26 cellular contexts compared by ENCODE assay signal in the genomic region with DNA sequence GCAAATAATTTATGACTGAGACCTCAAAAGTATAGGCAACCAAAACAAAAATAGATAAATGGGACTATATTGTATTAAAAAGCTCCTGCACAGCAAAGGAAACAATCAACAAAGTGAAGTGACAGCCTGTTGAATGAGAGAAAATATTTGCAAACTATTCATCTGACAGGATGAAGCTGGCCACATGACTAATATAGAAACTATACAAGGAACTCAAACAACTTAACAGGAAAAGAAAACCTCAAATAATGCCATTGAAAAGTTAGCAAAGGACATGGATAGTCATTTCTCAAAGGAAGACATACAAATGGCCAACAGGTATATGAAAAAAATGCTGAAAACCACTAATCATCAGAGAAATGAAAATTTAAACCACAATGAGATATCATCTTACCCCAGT.
DNase-seq lines count a peak whose midpoint lies in the region; ATAC-seq and TF ChIP-seq lines count a peak whose summit lies in the region.
"Had no signal": no experiment of that assay in that cellular context is flagged by ENCODE, and none has a peak within 500 bp of the region (broad histone marks: within the 10 kb centered on the region; RNA-seq: fewer than 3 reads in every experiment).

No MANE protein-coding gene starts in this region.

- H3K4me3 Mint-ChIP-seq in Calu3 (ENCODE audit: low read depth, unreplicated experiment) = no peak overlapping the region
- H3K4me3 Mint-ChIP-seq: activated naive CD4-positive, alpha-beta T cell treated with anti-CD3 and anti-CD28 coated beads, Interleukin-2, amount 50 U/mL, for 24 hours; HFFc6; stimulated activated effector memory CD8-positive, alpha-beta T cell treated with anti-CD3 and anti-CD28 coated beads, Interleukin-12 subunit alpha, Interleukin-12 subunit beta, amount 100 ng/mL, for 72 hours had no signal

- DNase-seq in Calu3 (no peak), HT1080 (ENCODE audit: low read depth) (peak; percentile 74), SJSA1 (ENCODE audit: low read depth in 1 of 2, low spot score in 2 of 2) (peak in 1 of 2 experiments; percentile 53), foreskin melanocyte (peak; percentile 23), left cardiac atrium (no peak), kidney glomerular epithelial cell (lab: John Stamatoyannopoulos, UW) (no peak), mucosa of descending colon (no peak)
- no peak for DNase-seq in stimulated activated naive CD4-positive, alpha-beta T cell treated with Interleukin-2 at 50 U/mL for 16 hours (lab: John Stamatoyannopoulos, UW)
- DNase-seq: anterior cingulate cortex; central memory CD4-positive, alpha-beta T cell; dermis blood vessel endothelial cell; HFFc6; KBM-7; kidney; NCI-H1694 treated with DMSO at 0.1 percent for 48 hours; NCI-H526 treated with DMSO at 0.1 percent for 48 hours; occipital lobe; stimulated activated CD4-positive, alpha-beta T cell treated with anti-CD3 and anti-CD28 coated beads, Interleukin-2, amount 100 ng/mL, for 48 hours; T-helper 9 cell; testis; uterus had no signal

- no TSS peak for BruUV-seq in Calu3 (replicated peaks; lab: Mats Ljungman, UMichigan)

- H3K4me1 ChIP-seq in SJSA1 (replicated peaks) (peaks cover 33% of the 10 kb centered on the region), mucosa of descending colon (ENCODE audit: low read depth) (no peaks in the 10 kb centered on the region)
- H3K4me1 ChIP-seq: testis, uterus had no signal

- peak overlapping the region; percentile 7 for H3K27ac Mint-ChIP-seq in Calu3 (ENCODE audit: unreplicated experiment)
- H3K27ac Mint-ChIP-seq: activated naive CD4-positive, alpha-beta T cell treated with anti-CD3 and anti-CD28 coated beads, Interleukin-2, amount 50 U/mL, for 24 hours; HFFc6; stimulated activated effector memory CD8-positive, alpha-beta T cell treated with anti-CD3 and anti-CD28 coated beads, Interleukin-12 subunit alpha, Interleukin-12 subunit beta, amount 100 ng/mL, for 72 hours had no signal

- H3K36me3 ChIP-seq in SJSA1 = no peaks in the 10 kb centered on the region
- H3K36me3 ChIP-seq in mucosa of descending colon (ENCODE audit: low read depth) = no peaks in the 10 kb centered on the region
- H3K36me3 ChIP-seq: uterus had no signal

- intact Hi-C loops in Calu3 (cut with micrococcal nuclease; ENCODE audit: unreplicated experiment) = no loop called here
- intact Hi-C loops in left cardiac atrium (cut with DNase I) = no loop called here
- intact Hi-C loops in mucosa of descending colon (cut with DNase I, micrococcal nuclease) = no loop called here

- no peaks in the 10 kb centered on the region for H3K27me3 ChIP-seq in SJSA1 (replicated peaks)
- H3K27me3 ChIP-seq: testis, uterus had no signal

- H3K9me3 Mint-ChIP-seq in Calu3 (ENCODE audit: low read depth, unreplicated experiment) = peaks cover 3% of the 10 kb centered on the region

- TF ChIP-seq CTCF in Calu3 (IDR thresholded peaks at IDR 0.05; ENCODE audit: unreplicated experiment) = no peak
- TF ChIP-seq CTCF in mucosa of descending colon (IDR thresholded peaks at IDR 0.05) = no peak

- peaks cover 27% of the 10 kb centered on the region for H3K4me1 Mint-ChIP-seq in Calu3 (ENCODE audit: low read depth, unreplicated experiment)
- H3K4me1 Mint-ChIP-seq: activated naive CD4-positive, alpha-beta T cell treated with anti-CD3 and anti-CD28 coated beads, Interleukin-2, amount 50 U/mL, for 24 hours; stimulated activated effector memory CD8-positive, alpha-beta T cell treated with anti-CD3 and anti-CD28 coated beads, Interleukin-12 subunit alpha, Interleukin-12 subunit beta, amount 100 ng/mL, for 72 hours had no signal

- H3K4me3 ChIP-seq in SJSA1 = no peak overlapping the region
- H3K4me3 ChIP-seq in mucosa of descending colon = no peak overlapping the region
- H3K4me3 ChIP-seq: smooth muscle cell, testis, uterus had no signal

- H3K27ac ChIP-seq in SJSA1 = peak overlapping the region; percentile 36
- H3K27ac ChIP-seq: C4-2B, RWPE1, testis, uterus had no signal

- peaks cover 17% of the 10 kb centered on the region for H3K27me3 Mint-ChIP-seq in Calu3 (ENCODE audit: unreplicated experiment)
- H3K27me3 Mint-ChIP-seq: activated naive CD4-positive, alpha-beta T cell treated with anti-CD3 and anti-CD28 coated beads, Interleukin-2, amount 50 U/mL, for 24 hours had no signal

- no peaks in the 10 kb centered on the region for H3K36me3 Mint-ChIP-seq in Calu3 (ENCODE audit: insufficient read depth, unreplicated experiment)
- H3K36me3 Mint-ChIP-seq: activated naive CD4-positive, alpha-beta T cell treated with anti-CD3 and anti-CD28 coated beads, Interleukin-2, amount 50 U/mL, for 24 hours; stimulated activated effector memory CD8-positive, alpha-beta T cell treated with anti-CD3 and anti-CD28 coated beads, Interleukin-12 subunit alpha, Interleukin-12 subunit beta, amount 100 ng/mL, for 72 hours had no signal

- ATAC-seq in left cardiac atrium (no peak), mucosa of descending colon (no peak)
- ATAC-seq: stimulated activated effector memory CD8-positive, alpha-beta T cell treated with anti-CD3 and anti-CD28 coated beads, Interleukin-12 subunit alpha, Interleukin-12 subunit beta, amount 100 ng/mL, for 72 hours had no signal

- CTCF ChIA-PET in Calu3 (lab: Charles Lee) = interaction anchor here (1.0 kb wide), 1 partner anchor 16 kb away, joined by 3 read pairs; no protein-coding TSS in a partner anchor

- H3K9me3 ChIP-seq in SJSA1 (replicated peaks) = no peaks in the 10 kb centered on the region
- no peaks in the 10 kb centered on the region for H3K9me3 ChIP-seq in mucosa of descending colon
- H3K9me3 ChIP-seq: testis, uterus had no signal

Comparison
In these comparisons a context has a peak if more than half of its experiments do, and no peak if none do; other contexts are left out.
1. DNase-seq: peak in HT1080 (single experiment) and foreskin melanocyte (single experiment); none in Calu3 (single experiment), left cardiac atrium (single experiment), kidney glomerular epithelial cell (single experiment), stimulated activated naive CD4-positive, alpha-beta T cell treated with Interleukin-2 at 50 U/mL for 16 hours (single experiment) and mucosa of descending colon (0 of 3).